ENCODE assay signal across 16 cellular contexts in the genomic region with DNA sequence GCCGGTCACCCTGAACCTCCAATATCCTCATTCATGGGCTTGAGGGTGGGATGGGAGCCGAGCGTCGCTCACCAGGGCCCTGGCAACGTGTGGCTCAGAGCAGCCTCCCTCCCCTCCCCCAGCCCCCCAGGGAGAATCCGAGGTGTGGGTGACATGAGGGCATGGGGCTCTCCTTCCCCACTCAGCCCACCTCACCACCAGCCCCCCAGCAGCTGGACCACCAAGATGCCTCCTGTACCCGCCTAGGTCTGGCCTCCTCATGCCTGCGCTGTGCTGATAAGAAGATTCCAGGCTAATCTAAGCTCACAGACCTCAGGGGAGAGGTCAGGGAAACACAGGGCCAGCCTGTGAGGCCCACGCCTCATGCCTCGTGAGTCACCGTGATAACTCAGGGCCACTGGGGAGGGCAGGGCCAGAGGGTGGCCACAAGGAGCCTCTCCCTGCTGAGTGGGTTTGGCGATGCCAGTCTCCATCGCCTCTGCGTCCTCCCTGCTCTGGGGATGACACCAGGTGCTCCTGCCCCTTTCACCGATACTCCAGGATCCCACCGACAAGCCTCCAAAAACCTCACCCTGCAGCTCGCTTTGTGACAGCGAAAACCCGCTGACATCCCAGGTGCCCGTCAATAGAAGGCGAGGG. TPM values are rescaled to one million over a fixed set of nuclear protein-coding genes. Genes with fewer than 3 reads are reported as not detected.
DNase-seq lines count a peak whose midpoint lies in the region; ATAC-seq, FAIRE-seq and TF ChIP-seq lines count a peak whose summit lies in the region.
"Had no signal": no experiment of that assay in that cellular context is flagged by ENCODE, and none has a peak within 500 bp of the region (broad histone marks: within the 10 kb centered on the region; RNA-seq: fewer than 3 reads in every experiment).

No MANE protein-coding gene starts in this region.

- H3K23ac ChIP-seq in H1 (ENCODE audit: insufficient read length) (no peak overlapping the region), mesenchymal stem cell (ENCODE audit: low read length in 2 of 2) (no peak overlapping the region)

- H3K4ac ChIP-seq in H1 (replicated peaks; ENCODE audit: insufficient read length, low read depth, low read length), result no peak overlapping the region
- H3K4ac ChIP-seq in mesenchymal stem cell (ENCODE audit: low read depth in 1 of 2, low read length in 2 of 2), result no peak overlapping the region

- H3K36me3 ChIP-seq in H1 (ENCODE audit: control insufficient read depth in 2 of 4, insufficient read depth in 4 of 4, low read length in 3 of 4) (no peaks in the 10 kb centered on the region), mesenchymal stem cell (ENCODE audit: control insufficient read depth in 1 of 2, insufficient read depth in 2 of 2, low read depth in 1 of 2, low read length in 2 of 2) (no peaks in the 10 kb centered on the region), breast epithelium (no peaks in the 10 kb centered on the region)
- H3K36me3 ChIP-seq: tibial artery had no signal

- no peak overlapping the region for H4K5ac ChIP-seq in H1 (ENCODE audit: insufficient read length, low read depth, low read length)

- no peaks in the 10 kb centered on the region for H3K9me3 ChIP-seq in H1 (ENCODE audit: insufficient read depth in 2 of 2, low read depth in 1 of 2, low read length in 1 of 2)
- H3K9me3 ChIP-seq in mesenchymal stem cell (ENCODE audit: control insufficient read depth, low read length), result no peaks in the 10 kb centered on the region
- no peaks in the 10 kb centered on the region for H3K9me3 ChIP-seq in breast epithelium
- H3K9me3 ChIP-seq: tibial artery had no signal

- no peak for TF ChIP-seq RAD21 in H1 (IDR thresholded peaks at IDR 0.05 in 1 of 2, conservative IDR thresholded peaks at IDR 0.05 in 1 of 2; ENCODE audit: low read depth in 2 of 2, low read length in 2 of 2)

- ATAC-seq in HG03442 (IDR thresholded peaks at IDR 0.05; ENCODE audit: unreplicated experiment), result no peak
- no peak for ATAC-seq in HG03135 (IDR thresholded peaks at IDR 0.05; ENCODE audit: unreplicated experiment)
- no peak for ATAC-seq in GM18502 (IDR thresholded peaks at IDR 0.05; ENCODE audit: poor library complexity, unreplicated experiment)

- intact Hi-C loops in breast epithelium (cut with DNase I; ENCODE audit: low total_unique reads), result no loop called here

- H3K4me1 ChIP-seq in H1 (replicated peaks in 1 of 4; ENCODE audit: control insufficient read depth in 3 of 4, insufficient read depth in 4 of 4, low read length in 3 of 4) (peaks cover 3 to 12% (median 7%) of the 10 kb centered on the region in 4 experiments), mesenchymal stem cell (ENCODE audit: control insufficient read depth, insufficient read depth, low read depth, low read length) (peaks cover 9% of the 10 kb centered on the region), breast epithelium (no peaks in the 10 kb centered on the region)
- H3K4me1 ChIP-seq: tibial artery had no signal

- H4K91ac ChIP-seq in H1 (replicated peaks; ENCODE audit: insufficient read length, low read length), result peak overlapping the region; percentile 51
- H4K91ac ChIP-seq in mesenchymal stem cell (ENCODE audit: low read length), result no peak overlapping the region

- H3K4me2 ChIP-seq in H1 (ENCODE audit: insufficient read depth in 1 of 2, low read depth in 2 of 2, low read length in 2 of 2), result no peak overlapping the region
- H3K4me2 ChIP-seq in mesenchymal stem cell (ENCODE audit: low read length, poor library complexity, severe bottlenecking), result no peak overlapping the region

- H3K56ac ChIP-seq in H1 (replicated peaks; ENCODE audit: insufficient read length, low read depth, low read length), result no peak overlapping the region

- CTCF ChIA-PET in H1 (lab: Charles Lee; ENCODE audit: partially characterized antibody), result interaction anchor here (1.0 to 3.3 kb wide), 2 partner anchors 9 to 77 kb away, joined by 3 to 12 read pairs; no protein-coding TSS in a partner anchor

- H2AFZ ChIP-seq in H1 (ENCODE audit: low read length) (no peak overlapping the region), mesenchymal stem cell (ENCODE audit: low read depth, low read length) (no peak overlapping the region)

- H2BK5ac ChIP-seq in H1 (ENCODE audit: low read depth, low read length), result no peak overlapping the region
- H2BK5ac ChIP-seq in mesenchymal stem cell (ENCODE audit: low read depth, low read length, poor library complexity, severe bottlenecking), result no peak overlapping the region

- POLR2A ChIA-PET in H1 (lab: Charles Lee; ENCODE audit: partially characterized antibody), result no interaction called here

- H2BK15ac ChIP-seq in H1 (ENCODE audit: low read length) (0 out of 2 replicates have a peak overlapping the region, but pooled peaks have one; percentile 29), mesenchymal stem cell (ENCODE audit: low read depth, poor library complexity, severe bottlenecking) (no peak overlapping the region)

- no peak for FAIRE-seq in H1 (lab: Jason Lieb, UNC)
- FAIRE-seq: colon, G401.6 had no signal

- no peaks in the 10 kb centered on the region for H3K27me3 ChIP-seq in H1 (replicated peaks in 1 of 4; ENCODE audit: control insufficient read depth in 3 of 4, extremely low read depth in 1 of 4, insufficient read depth in 3 of 4, low read length in 3 of 4)
- H3K27me3 ChIP-seq in mesenchymal stem cell (ENCODE audit: control insufficient read depth in 1 of 2, insufficient read depth in 1 of 2, low read length in 2 of 2), result peaks cover 9 to 50% of the 10 kb centered on the region in 2 experiments
- no peaks in the 10 kb centered on the region for H3K27me3 ChIP-seq in breast epithelium
- H3K27me3 ChIP-seq: tibial artery had no signal

- H3K27ac ChIP-seq in H1 (ENCODE audit: low read depth, low read length), result no peak overlapping the region
- H3K27ac ChIP-seq in mesenchymal stem cell (ENCODE audit: low read length, poor library complexity, severe bottlenecking), result no peak overlapping the region
- H3K27ac ChIP-seq in breast epithelium, result no peak overlapping the region
- H3K27ac ChIP-seq: SK-N-MC, tibial artery had no signal

- H2AK5ac ChIP-seq in H1 (ENCODE audit: low read depth, low read length) (no peak overlapping the region), mesenchymal stem cell (ENCODE audit: low read length, severe bottlenecking) (no peak overlapping the region)

- H2BK12ac ChIP-seq in H1 (ENCODE audit: low read depth, low read length) (0 out of 2 replicates have a peak overlapping the region, but pooled peaks have one; percentile 9), mesenchymal stem cell (ENCODE audit: low read length in 2 of 2) (no peak overlapping the region)

- H3K79me1 ChIP-seq in H1 (ENCODE audit: low read depth, low read length) (no peaks in the 10 kb centered on the region), mesenchymal stem cell (replicated peaks; ENCODE audit: low read length, poor library complexity, severe bottlenecking) (no peaks in the 10 kb centered on the region)

- no peak overlapping the region for H3K14ac ChIP-seq in H1 (ENCODE audit: insufficient read length)
- H3K14ac ChIP-seq in mesenchymal stem cell (ENCODE audit: low read length in 2 of 2), result peak overlapping the region in 1 of 2 experiments; percentile 5

- H3K4me3 ChIP-seq in H1 (ENCODE audit: extremely low read depth in 1 of 4, insufficient read depth in 2 of 4, low read depth in 3 of 4, low read length in 4 of 4) (no peak overlapping the region), mesenchymal stem cell (ENCODE audit: insufficient read depth in 1 of 2, low read depth in 1 of 2, low read length in 2 of 2) (no peak overlapping the region), breast epithelium (no peak overlapping the region)
- H3K4me3 ChIP-seq: SK-N-MC, tibial artery had no signal

- TF ChIP-seq CTCF in H1 (IDR thresholded peaks at IDR 0.05; ENCODE audit: control extremely low read depth in 1 of 3, insufficient read depth in 1 of 3, low read depth in 1 of 3, low read length in 3 of 3), result no peak
- no peak for TF ChIP-seq CTCF in breast epithelium (IDR thresholded peaks at IDR 0.05)

- DNase-seq in AG20443 (ENCODE audit: low spot score) (peak; percentile 44), HuH-7.5 (ENCODE audit: low spot score) (peak; percentile 77), H1 (ENCODE audit: low read depth in 1 of 2, low spot score in 2 of 2) (no peak), mesenchymal stem cell (peak; percentile 16), breast epithelium (ENCODE audit: low spot score in 2 of 2) (no peak)
- DNase-seq: activated CD4-positive, alpha-beta T cell treated with anti-CD3 and anti-CD28 coated beads for 48 hours; activated naive CD4-positive, alpha-beta T cell treated with anti-CD3 and anti-CD28 coated beads, Interleukin-2, amount 50 U/mL, for 16 hours; NCI-H1436; NCI-H774; tibial artery had no signal

- WGBS in H1 (ENCODE audit: extremely low coverage in 1 of 2, insufficient coverage in 1 of 2, insufficient read length in 1 of 2, insufficient replicate concordance in 2 of 2, low coverage in 1 of 2, low lambda C conversion rate in 2 of 2, missing lambda C conversion rate in 1 of 2), 2 experiments, result 94% methylated on average over 16 of the region's 21 CpGs; no CpG with 5 or more reads in 1 of the 2 experiments
- 77% methylated on average over 21 of the region's 21 CpGs for WGBS in mesenchymal stem cell

- no peak overlapping the region for H2BK20ac ChIP-seq in H1 (ENCODE audit: low read length)

- H3K79me2 ChIP-seq in H1 (ENCODE audit: control insufficient read depth in 1 of 2, insufficient read depth in 2 of 2, low read length in 2 of 2), result no peaks in the 10 kb centered on the region

- no peak overlapping the region for H2BK120ac ChIP-seq in H1 (replicated peaks; ENCODE audit: low read depth, low read length)
- H2BK120ac ChIP-seq in mesenchymal stem cell (ENCODE audit: low read depth, low read length), result no peak overlapping the region

- H3K18ac ChIP-seq in H1 (ENCODE audit: extremely low read depth, low read length) (no peak overlapping the region), mesenchymal stem cell (ENCODE audit: low read depth in 1 of 2, low read length in 2 of 2) (peak overlapping the region in 1 of 2 experiments; percentile 16)

- H4K20me1 ChIP-seq in H1 (replicated peaks in 1 of 2; ENCODE audit: control insufficient read depth in 1 of 2, insufficient read depth in 2 of 2, low read length in 2 of 2), result no peaks in the 10 kb centered on the region

- H3K23me2 ChIP-seq in H1 (ENCODE audit: low read depth, low read length), result no peaks in the 10 kb centered on the region

- H3K9ac ChIP-seq in H1 (replicated peaks in 1 of 4; ENCODE audit: extremely low read depth in 1 of 4, low read depth in 3 of 4, low read length in 3 of 4), result no peak overlapping the region
- no peak overlapping the region for H3K9ac ChIP-seq in mesenchymal stem cell (ENCODE audit: low read length)

- TF ChIP-seq EP300 in H1 (IDR thresholded peaks at IDR 0.05; ENCODE audit: borderline replicate concordance in 1 of 2, low read depth in 2 of 2, low read length in 2 of 2), result no peak

- TF ChIP-seq POLR2A in H1 (IDR thresholded peaks at IDR 0.05; ENCODE audit: control extremely low read depth in 1 of 2, low read depth in 2 of 2, low read length in 2 of 2), result no peak
- no peak for TF ChIP-seq POLR2A in breast epithelium (IDR thresholded peaks at IDR 0.05)

- no peak overlapping the region for H4K8ac ChIP-seq in H1 (ENCODE audit: extremely low read depth, insufficient read depth, low read length)
- no peak overlapping the region for H4K8ac ChIP-seq in mesenchymal stem cell (ENCODE audit: low read length)

RNA-seq across cellular contexts. Expression of a gene that starts 56.9 kb away (rescaled TPM):
- 9.8 and 12.0 TPM in 2 replicates for total RNA-seq in H1 (2021; fragmentation: NEBNext Ultra II Directional; extraction: Animal tissue kit (Norgen Biotek cat#: 25700))
- 17.7 and 20.1 TPM in 2 replicates for polyA plus RNA-seq in H1 (2011; rRNA removed)
- polyA plus RNA-seq in H1 (2011; cell fraction: cytosol; rRNA removed), result 18.1 TPM
- 16.5 TPM for polyA plus RNA-seq in H1 (2011; cell fraction: nucleus; rRNA removed)
- 8.0 to 18.0 TPM (median 13.8 TPM) in 4 replicates for polyA plus RNA-seq in H1 (2012, experiment 1 of 2)
- polyA plus RNA-seq in H1 (2012, experiment 2 of 2), result 11.0 TPM
- polyA plus RNA-seq in H1 (2013, experiment 1 of 2), result 7.5 TPM
- 8.1 TPM for polyA plus RNA-seq in H1 (2013, experiment 2 of 2)
- polyA minus RNA-seq in H1 (2011; rRNA and poly(A)+ RNA removed), result 5.4 and 5.5 TPM in 2 replicates
- 1.8 TPM for polyA minus RNA-seq in H1 (2011; cell fraction: cytosol; rRNA and poly(A)+ RNA removed)
- 7.9 TPM for polyA minus RNA-seq in H1 (2011; cell fraction: nucleus; rRNA and poly(A)+ RNA removed)
- 0.19 TPM for polyA plus RNA-seq in mesenchymal stem cell (2013, experiment 1 of 2)
- 0.26 TPM for polyA plus RNA-seq in mesenchymal stem cell (2013, experiment 2 of 2)
- total RNA-seq in breast epithelium, result 10 to 100 TPM in 1 of 3 donors, 1 to 10 TPM in 2; 3.8 to 45.1 (median 7.2) TPM

Comparison
In these comparisons a context has a peak if more than half of its experiments do, and no peak if none do; other contexts are left out.
1. DNase-seq: peak in AG20443 (single experiment), HuH-7.5 (single experiment) and mesenchymal stem cell (single experiment); none in H1 (0 of 2) and breast epithelium (0 of 2).